Comparison of ENCODE assay signal across 8 cellular contexts in the genomic region with DNA sequence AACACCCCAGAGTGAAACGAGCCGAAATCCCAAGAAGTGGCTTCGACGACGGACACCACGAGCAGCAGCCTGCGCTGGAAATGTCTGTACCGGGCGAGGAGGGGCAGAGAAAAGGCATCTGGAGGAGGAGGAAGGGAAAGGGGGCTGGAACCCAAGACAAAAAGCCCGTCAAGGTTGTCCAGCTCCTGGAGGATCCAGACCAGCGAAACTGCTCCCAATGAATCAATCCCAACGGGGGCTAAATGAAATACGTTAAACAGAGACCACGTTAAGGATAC. TPM values are rescaled to one million over a fixed set of nuclear protein-coding genes. Genes with fewer than 3 reads are reported as not detected.
DNase-seq lines count a peak whose midpoint lies in the region; ATAC-seq and TF ChIP-seq lines count a peak whose summit lies in the region.

No MANE protein-coding gene starts in this region.

- no peaks in the 10 kb centered on the region for H3K9me2 ChIP-seq in SU-DHL-6 (replicated peaks; ENCODE audit: insufficient read depth, low read length)

- ATAC-seq in HG02588 (IDR thresholded peaks at IDR 0.05; ENCODE audit: unreplicated experiment): peak; percentile 8
- ATAC-seq in effector memory CD8-positive, alpha-beta T cell (replicated peaks): peak; percentile 2

- TF ChIP-seq CTCF in SU-DHL-6 (IDR thresholded peaks at IDR 0.05; ENCODE audit: insufficient read depth, low read length, poor library complexity, severe bottlenecking): no peak
- TF ChIP-seq CTCF in mesothelial cell of epicardium (IDR thresholded peaks at IDR 0.05; ENCODE audit: unreplicated experiment): no peak
- no peak for TF ChIP-seq CTCF in thyroid gland (IDR thresholded peaks at IDR 0.05)

- WGBS in thyroid gland, 2 donors: 0% methylated on average over 14 of the region's 14 CpGs

- no peaks in the 10 kb centered on the region for H3K9me3 Mint-ChIP-seq in effector memory CD8-positive, alpha-beta T cell
- no peaks in the 10 kb centered on the region for H3K9me3 Mint-ChIP-seq in mesothelial cell of epicardium

- H3K36me3 ChIP-seq in SU-DHL-6 (ENCODE audit: low read length): no peaks in the 10 kb centered on the region
- no peaks in the 10 kb centered on the region for H3K36me3 ChIP-seq in thyroid gland

- H3K4me3 ChIP-seq in SU-DHL-6 (ENCODE audit: insufficient read depth, low read length, poor library complexity, severe bottlenecking) (peak overlapping the region; percentile 90), thyroid gland (replicated peaks in 1 of 3) (peak overlapping the region; percentile 65 to 86 (median 72))

- H3K9ac ChIP-seq in SU-DHL-6 (ENCODE audit: low read length): peak overlapping the region; percentile 94

- H3K27me3 ChIP-seq in SU-DHL-6 (ENCODE audit: low read length) (no peaks in the 10 kb centered on the region), thyroid gland (no peaks in the 10 kb centered on the region)

- peaks cover 11% of the 10 kb centered on the region for H3K36me3 Mint-ChIP-seq in effector memory CD8-positive, alpha-beta T cell (ENCODE audit: insufficient read depth)
- H3K36me3 Mint-ChIP-seq in mesothelial cell of epicardium: no peaks in the 10 kb centered on the region

- peaks cover 5 to 6% of the 10 kb centered on the region in 2 donors for H3K4me1 ChIP-seq in thyroid gland

- intact Hi-C loops in thyroid gland (cut with DNase I): no loop called here

- peaks cover 56% of the 10 kb centered on the region for H3K79me2 ChIP-seq in SU-DHL-6 (ENCODE audit: insufficient read depth, low read length)

- H2AFZ ChIP-seq in SU-DHL-6 (ENCODE audit: low read depth, low read length, severe bottlenecking): peak overlapping the region; percentile 87

- DNase-seq in DMS53 (lab: John Stamatoyannopoulos, UW): peak; percentile 76
- DNase-seq in effector memory CD8-positive, alpha-beta T cell: no peak
- no peak for DNase-seq in mesothelial cell of epicardium (ENCODE audit: low spot score in 2 of 2, unreplicated experiment in 2 of 2)
- DNase-seq in thyroid gland: peak in 1 of 2 donors; percentile 29
- no peak for DNase-seq in SIG-M5 (lab: John Stamatoyannopoulos, UW)
- no peak for DNase-seq in activated gamma-delta T cell (lab: John Stamatoyannopoulos, UW)

- H3K9me3 ChIP-seq in SU-DHL-6 (ENCODE audit: insufficient read depth, low read length) (no peaks in the 10 kb centered on the region), thyroid gland (no peaks in the 10 kb centered on the region)

- peaks cover 12 to 29% of the 10 kb centered on the region in 2 donors for H3K4me1 Mint-ChIP-seq in effector memory CD8-positive, alpha-beta T cell (ENCODE audit: low read depth in 2 of 2)
- H3K4me1 Mint-ChIP-seq in mesothelial cell of epicardium: peaks cover 25% of the 10 kb centered on the region

- H3K27ac ChIP-seq in SU-DHL-6 (ENCODE audit: low read depth, low read length) (peak overlapping the region; percentile 86), thyroid gland (peak overlapping the region; percentile 62 to 81 (median 76))

- peaks cover 0 to 8% of the 10 kb centered on the region in 2 donors for H3K27me3 Mint-ChIP-seq in effector memory CD8-positive, alpha-beta T cell
- H3K27me3 Mint-ChIP-seq in mesothelial cell of epicardium (ENCODE audit: low read depth): peaks cover 5% of the 10 kb centered on the region

- H3K4me3 Mint-ChIP-seq in effector memory CD8-positive, alpha-beta T cell: peak overlapping the region; percentile 82 to 92
- H3K4me3 Mint-ChIP-seq in mesothelial cell of epicardium: peak overlapping the region; percentile 86

- peak overlapping the region; percentile 98 for H3K4me2 ChIP-seq in SU-DHL-6 (ENCODE audit: low read depth, low read length, poor library complexity, severe bottlenecking)

- H3K27ac Mint-ChIP-seq in effector memory CD8-positive, alpha-beta T cell: peak overlapping the region; percentile 87 to 92
- peak overlapping the region; percentile 97 for H3K27ac Mint-ChIP-seq in mesothelial cell of epicardium

- peaks cover 33% of the 10 kb centered on the region for H3F3A ChIP-seq in SU-DHL-6 (ENCODE audit: insufficient read depth)

- TF ChIP-seq POLR2A in thyroid gland (IDR thresholded peaks at IDR 0.05): no peak

- H4K20me1 ChIP-seq in SU-DHL-6 (ENCODE audit: low read depth, low read length): no peaks in the 10 kb centered on the region

RNA-seq across cellular contexts. Expression of a gene that starts 0.5 kb away (rescaled TPM):
- total RNA-seq in mesothelial cell of epicardium: 48.6 to 60.1 TPM (median 51.9 TPM) in 3 replicates
- total RNA-seq in thyroid gland: 10 to 100 TPM; 35.9 to 51.5 (median 42.5) TPM
